ENCODE assay signal across 2 cellular contexts in genomic region chr7:47538846-47539311, GRCh38.
TF ChIP-seq lines count a peak whose summit lies in the region.

No MANE protein-coding gene starts in this region.

TF ChIP-seq in WTC11, 78 proteins besides CTCF, POLR2A, EP300 and RAD21:
- TF ChIP-seq SMAD3 (CRISPR knock-in tag; IDR thresholded peaks at IDR 0.05; ENCODE audit: borderline replicate concordance) (no peak), ZNF317 (CRISPR knock-in tag; IDR thresholded peaks at IDR 0.05; ENCODE audit: borderline replicate concordance, low read depth) (no peak), HMGA2 (CRISPR knock-in tag; IDR thresholded peaks at IDR 0.05) (no peak), SMAD4 (CRISPR knock-in tag; IDR thresholded peaks at IDR 0.05) (no peak), GABPB1 (CRISPR knock-in tag; IDR thresholded peaks at IDR 0.05) (0 out of 2 replicates have a peak, but pooled peaks have one; percentile 37), ZNF219 (CRISPR knock-in tag; IDR thresholded peaks at IDR 0.05; ENCODE audit: borderline replicate concordance) (no peak), ZNF281 (CRISPR knock-in tag; IDR thresholded peaks at IDR 0.05) (no peak)
TF ChIP-seq in WTC11: peak in this region for 1.

TF ChIP-seq in HepG2, 621 proteins besides CTCF, POLR2A, EP300 and RAD21 (continues in another document):
- TF ChIP-seq AKNA (CRISPR knock-in tag; IDR thresholded peaks at IDR 0.05; ENCODE audit: borderline replicate concordance) (no peak), ZNF318 (CRISPR knock-in tag; IDR thresholded peaks at IDR 0.05) (no peak), HDAC2 (CRISPR knock-in tag; IDR thresholded peaks at IDR 0.05) (peak; percentile 61; the same call in 1 of the 2 replicates), ZSCAN21 (CRISPR knock-in tag; IDR thresholded peaks at IDR 0.05; ENCODE audit: borderline replicate concordance) (no peak), MIXL1 (CRISPR knock-in tag; IDR thresholded peaks at IDR 0.05) (0 out of 2 replicates have a peak, but pooled peaks have one; percentile 48), NFKBIZ (CRISPR knock-in tag; IDR thresholded peaks at IDR 0.05) (no peak), PRDM15 (CRISPR knock-in tag; IDR thresholded peaks at IDR 0.05) (no peak), YEATS4 (CRISPR knock-in tag; IDR thresholded peaks at IDR 0.05; ENCODE audit: borderline replicate concordance) (no peak), PBX2 (CRISPR knock-in tag; IDR thresholded peaks at IDR 0.05) (no peak), PTBP1 (IDR thresholded peaks at IDR 0.05; ENCODE audit: low read depth, low read length, poor library complexity, severe bottlenecking) (no peak), REST (IDR thresholded peaks at IDR 0.05; ENCODE audit: borderline replicate concordance in 1 of 2, low read depth in 1 of 2, low read length in 2 of 2) (no peak), MAX (IDR thresholded peaks at IDR 0.05) (peak; percentile 43; the same call in 1 of the 2 replicates), ZNF773 (CRISPR knock-in tag; IDR thresholded peaks at IDR 0.05; ENCODE audit: borderline replicate concordance) (no peak), ZNF225 (CRISPR knock-in tag; IDR thresholded peaks at IDR 0.05) (no peak), ZNF543 (CRISPR knock-in tag; IDR thresholded peaks at IDR 0.05) (no peak), ETV6 (CRISPR knock-in tag; conservative IDR thresholded peaks at IDR 0.05) (no peak), ZMAT5 (CRISPR knock-in tag; IDR thresholded peaks at IDR 0.05; ENCODE audit: borderline replicate concordance, low read depth) (no peak), ZNF879 (CRISPR knock-in tag; IDR thresholded peaks at IDR 0.05) (no peak), ATF4 (CRISPR knock-in tag; IDR thresholded peaks at IDR 0.05) (peak in 1 of 2 experiments; percentile 65; a peak in 1 of 4 replicates), ZNF780A (CRISPR knock-in tag; IDR thresholded peaks at IDR 0.05) (no peak), ZNF746 (CRISPR knock-in tag; IDR thresholded peaks at IDR 0.05) (no peak), HOXA5 (CRISPR knock-in tag; IDR thresholded peaks at IDR 0.05) (0 out of 2 replicates have a peak, but pooled peaks have one; percentile 40), ZNF547 (CRISPR knock-in tag; IDR thresholded peaks at IDR 0.05) (no peak), TFDP2 (CRISPR knock-in tag; IDR thresholded peaks at IDR 0.05) (no peak), RORA (CRISPR knock-in tag; IDR thresholded peaks at IDR 0.05) (no peak)
